In genomic region chr22:22508274-22509176, GRCh38 we compare ENCODE assay signal across 8 cellular contexts. TPM values are rescaled to one million over a fixed set of nuclear protein-coding genes. Genes with fewer than 3 reads are reported as not detected.
A peak's percentile ranks its signal among the peaks of the same experiment; 100 is the strongest.
DNase-seq lines count a peak whose midpoint lies in the region; ATAC-seq and TF ChIP-seq lines count a peak whose summit lies in the region.

ZNF280B (minus strand) TSS chr22:22508742; CDS start chr22:22489398, 19,344 bp downstream.

- peaks cover 0 to 7% of the 10 kb centered on the region in 2 donors for H3K9me3 ChIP-seq in uterus

- peak in 3 of 4 experiments; percentile 14 to 45 (median 27) for TF ChIP-seq CTCF in uterus (IDR thresholded peaks at IDR 0.05)

- peak within 1 kb of the TSS; percentile 85 for H3K4me3 Mint-ChIP-seq in activated naive CD8-positive, alpha-beta T cell treated with anti-CD3 and anti-CD28 coated beads for 36 hours

- peak in 1 of 2 donors; percentile 22 for TF ChIP-seq POLR2A in uterus (IDR thresholded peaks at IDR 0.05)

- H3K27me3 ChIP-seq in uterus, result no peaks in the 10 kb centered on the region

- peak within 1 kb of the TSS; percentile 37 to 44 for H3K4me3 ChIP-seq in uterus

- peak within 1 kb of the TSS; percentile 28 for H3K27ac Mint-ChIP-seq in activated naive CD8-positive, alpha-beta T cell treated with anti-CD3 and anti-CD28 coated beads for 36 hours

- peaks cover 12% of the 10 kb centered on the region for H3K9me3 Mint-ChIP-seq in activated naive CD8-positive, alpha-beta T cell treated with anti-CD3 and anti-CD28 coated beads for 36 hours

- H3K4me1 ChIP-seq in uterus, result no peaks in the 10 kb centered on the region

- H3K36me3 Mint-ChIP-seq in activated naive CD8-positive, alpha-beta T cell treated with anti-CD3 and anti-CD28 coated beads for 36 hours, result peaks cover 22% of the 10 kb centered on the region

- ATAC-seq in GM21717 (IDR thresholded peaks at IDR 0.05; ENCODE audit: unreplicated experiment), result peak; percentile 74
- peak; percentile 97 to 99 for ATAC-seq in left cardiac atrium

- H3K27me3 Mint-ChIP-seq in activated naive CD8-positive, alpha-beta T cell treated with anti-CD3 and anti-CD28 coated beads for 36 hours, result peaks cover 15% of the 10 kb centered on the region

- intact Hi-C loops in left cardiac atrium (cut with DNase I) (no loop called here), uterus (cut with DNase I; ENCODE audit: low total_unique reads) (no loop called here)

- H3K4me1 Mint-ChIP-seq in activated naive CD8-positive, alpha-beta T cell treated with anti-CD3 and anti-CD28 coated beads for 36 hours, result peaks cover 8% of the 10 kb centered on the region

- H3K27ac ChIP-seq in uterus, result no peak within 1 kb of the TSS

- DNase-seq in DMS53 treated with DMSO at 0.1 percent for 48 hours (lab: John Stamatoyannopoulos, UW; ENCODE audit: unreplicated experiment), result peak; percentile 32
- peak; percentile 75 for DNase-seq in LHCN-M2 (ENCODE audit: low read depth)
- DNase-seq in SKM-1 (lab: John Stamatoyannopoulos, UW; ENCODE audit: unreplicated experiment), result peak; percentile 74
- peak; percentile 90 for DNase-seq in activated naive CD8-positive, alpha-beta T cell treated with anti-CD3 and anti-CD28 coated beads for 36 hours
- peak; percentile 68 for DNase-seq in left cardiac atrium
- peak; percentile 74 for DNase-seq in putamen (ENCODE audit: low spot score)
- DNase-seq in uterus, result peak; percentile 16 to 20

- no peaks in the 10 kb centered on the region for H3K36me3 ChIP-seq in uterus

RNA-seq across cellular contexts. Expression of gene ZNF280B, which starts in this region (rescaled TPM):
- 1.5 and 2.3 TPM in 2 replicates for total RNA-seq in LHCN-M2 (2014; rRNA removed)
- polyA plus RNA-seq in LHCN-M2 (2012), result 0.49 TPM
- total RNA-seq in activated naive CD8-positive, alpha-beta T cell treated with anti-CD3 and anti-CD28 coated beads for 36 hours, result 1 to 10 TPM; 2.9 TPM
- total RNA-seq in left cardiac atrium, result 1 to 10 TPM; 1.4 to 1.9 TPM
- total RNA-seq in uterus, result 1 to 10 TPM in 1 of 4 donors, under 1 TPM in 2, not detected in 1; under 0.01 to 3.8 (median 0.88) TPM

Comparison
In these comparisons a context has a peak if more than half of its experiments do, and no peak if none do; other contexts are left out.
1. DNase-seq: peak in every context shown above with its lines; median percentile 90 in activated naive CD8-positive, alpha-beta T cell treated with anti-CD3 and anti-CD28 coated beads for 36 hours; 75 in LHCN-M2; 74 in SKM-1; 74 in putamen; 68 in left cardiac atrium; 32 in DMS53 treated with DMSO at 0.1 percent for 48 hours; 18 in uterus.